ENCODE assay signal across 8 cellular contexts in the genomic region with DNA sequence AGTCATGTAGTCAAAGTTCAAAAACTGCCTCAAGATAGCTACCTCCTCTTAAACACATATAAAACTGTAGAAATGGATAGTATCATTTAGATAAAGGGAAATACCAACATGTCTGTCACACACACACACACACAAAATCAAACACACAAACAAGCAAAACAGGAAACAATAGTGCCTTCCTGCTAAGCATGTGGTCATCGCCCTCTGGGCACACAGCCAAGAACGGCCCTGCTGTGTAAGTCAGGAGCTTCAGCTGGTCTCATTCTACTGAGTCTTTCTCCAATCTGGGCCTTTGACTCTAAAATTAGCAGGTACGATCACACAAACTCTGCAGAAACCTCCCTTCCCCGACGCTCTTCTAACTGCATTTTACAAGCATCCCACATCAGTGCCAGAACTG.
DNase-seq lines count a peak whose midpoint lies in the region; ATAC-seq and TF ChIP-seq lines count a peak whose summit lies in the region.

No MANE protein-coding gene starts in this region.

- H3K27ac ChIP-seq in PC-3 (ENCODE audit: low read length) (no peak overlapping the region), testis (no peak overlapping the region)

- DNase-seq in NCI-H1105 treated with DMSO at 0.1 percent for 48 hours (lab: John Stamatoyannopoulos, UW) (peak; percentile 1), NCI-H1105 (lab: John Stamatoyannopoulos, UW) (no peak), PC-3 (peak; percentile 55), glomerular endothelial cell (ENCODE audit: extremely low read depth, low read depth, low spot score) (peak; percentile 0), testis (peak; percentile 25)

- POLR2A ChIA-PET in PC-3 (lab: Charles Lee; ENCODE audit: unreplicated experiment) = no interaction called here

- no peak for TF ChIP-seq POLR2A in testis (IDR thresholded peaks at IDR 0.05)

- ATAC-seq in PC-3 (no peak), GM21528 (IDR thresholded peaks at IDR 0.05; ENCODE audit: low FRiP score, unreplicated experiment) (no peak), HG03135 (IDR thresholded peaks at IDR 0.05; ENCODE audit: unreplicated experiment) (no peak)
- no peak for ATAC-seq in stimulated activated memory B cell treated with anti-CD40 and anti-IgM and Interleukin-4, amounts not matched to agents 10 μg/mL and 1 μg/mL and 100 μg/mL, for 72 hours

- no peaks in the 10 kb centered on the region for H3K9me2 ChIP-seq in PC-3 (replicated peaks; ENCODE audit: low read length)

- H3K4me2 ChIP-seq in PC-3 (ENCODE audit: low read length) = no peak overlapping the region

- no peaks in the 10 kb centered on the region for H3F3A ChIP-seq in PC-3 (ENCODE audit: low read length, unreplicated experiment)

- H4K20me1 ChIP-seq in PC-3 (ENCODE audit: low read length) = no peaks in the 10 kb centered on the region

- H3K4me3 ChIP-seq in PC-3 (ENCODE audit: low read length) = no peak overlapping the region
- H3K4me3 ChIP-seq in testis = no peak overlapping the region

- H3K4me1 ChIP-seq in PC-3 (ENCODE audit: insufficient read depth, low read length) (peaks cover under 1% of the 10 kb centered on the region; the same call in 1 of the 2 replicates), testis (no peaks in the 10 kb centered on the region)

- H3K27me3 ChIP-seq in PC-3 (ENCODE audit: low read length) (no peaks in the 10 kb centered on the region), testis (no peaks in the 10 kb centered on the region)

- TF ChIP-seq CTCF in PC-3 (conservative IDR thresholded peaks at IDR 0.05; ENCODE audit: low read depth, low read length) (no peak), testis (IDR thresholded peaks at IDR 0.05) (no peak)

- BruUV-seq in PC-3 (replicated peaks; lab: Mats Ljungman, UMichigan) = no TSS peak

- H3K27me3 Mint-ChIP-seq in stimulated activated memory B cell treated with anti-CD40 and anti-IgM and Interleukin-4, amounts not matched to agents 10 μg/mL and 1 μg/mL and 100 μg/mL, for 72 hours = peaks cover 5% of the 10 kb centered on the region

- H3K36me3 ChIP-seq in PC-3 (ENCODE audit: low read depth, low read length) (no peaks in the 10 kb centered on the region), testis (ENCODE audit: low read depth, missing control alignments) (no peaks in the 10 kb centered on the region)

- no peaks in the 10 kb centered on the region for H3K4me1 Mint-ChIP-seq in stimulated activated memory B cell treated with anti-CD40 and anti-IgM and Interleukin-4, amounts not matched to agents 10 μg/mL and 1 μg/mL and 100 μg/mL, for 72 hours

- no peak overlapping the region for H3K4me3 Mint-ChIP-seq in stimulated activated memory B cell treated with anti-CD40 and anti-IgM and Interleukin-4, amounts not matched to agents 10 μg/mL and 1 μg/mL and 100 μg/mL, for 72 hours

- no peaks in the 10 kb centered on the region for H3K79me2 ChIP-seq in PC-3 (ENCODE audit: low read length)

- no peak overlapping the region for H3K27ac Mint-ChIP-seq in stimulated activated memory B cell treated with anti-CD40 and anti-IgM and Interleukin-4, amounts not matched to agents 10 μg/mL and 1 μg/mL and 100 μg/mL, for 72 hours

- CTCF ChIA-PET in PC-3 (lab: Charles Lee) = interaction anchor here (0.6 kb wide), 1 partner anchor 166 kb away, joined by 3 read pairs; no protein-coding TSS in a partner anchor

- H3K9me3 Mint-ChIP-seq in stimulated activated memory B cell treated with anti-CD40 and anti-IgM and Interleukin-4, amounts not matched to agents 10 μg/mL and 1 μg/mL and 100 μg/mL, for 72 hours = peaks cover 6% of the 10 kb centered on the region

- H3K9me3 ChIP-seq in PC-3 (ENCODE audit: low read length) = no peaks in the 10 kb centered on the region
- H3K9me3 ChIP-seq in testis = no peaks in the 10 kb centered on the region

- intact Hi-C loops in PC-3 (cut with micrococcal nuclease) (no loop called here), testis (cut with DNase I; ENCODE audit: low total_unique reads) (no loop called here)

- H2AFZ ChIP-seq in PC-3 (ENCODE audit: low read length) = no peak overlapping the region

- H3K36me3 Mint-ChIP-seq in stimulated activated memory B cell treated with anti-CD40 and anti-IgM and Interleukin-4, amounts not matched to agents 10 μg/mL and 1 μg/mL and 100 μg/mL, for 72 hours = no peaks in the 10 kb centered on the region

- 48 to 67% methylated on average over 5 of the region's 5 CpGs for WGBS in testis, 2 donors

- H3K9ac ChIP-seq in PC-3 (ENCODE audit: low read length) = no peak overlapping the region
